Comparison of ENCODE assay signal across 21 cellular contexts in genomic region chr10:23381298-23381697, GRCh38. TPM values are rescaled to one million over a fixed set of nuclear protein-coding genes. Genes with fewer than 3 reads are reported as not detected.
"Had no signal": no experiment of that assay in that cellular context is flagged by ENCODE, and none has a peak within 500 bp of the region (broad histone marks: within the 10 kb centered on the region; RNA-seq: fewer than 3 reads in every experiment).

No MANE protein-coding gene starts in this region.

- H3K9me3 ChIP-seq: lower lobe of right lung, spleen, thoracic aorta, upper lobe of left lung had no signal

- H3K4me1 ChIP-seq: lower lobe of right lung, spleen, upper lobe of left lung had no signal

- H3K36me3 ChIP-seq: cardiac muscle cell, lower lobe of right lung, spleen, thoracic aorta, upper lobe of left lung had no signal

- H3K27me3 ChIP-seq: cardiac muscle cell, spleen, upper lobe of left lung had no signal

- H3K4me3 ChIP-seq: cardiac muscle cell, lower lobe of right lung, spleen, thoracic aorta, upper lobe of left lung had no signal

- ATAC-seq: activated CD4-positive, alpha-beta T cell treated with anti-CD3 and anti-CD28 coated beads for 36 hours; left colon; lower lobe of right lung; stimulated activated memory B cell treated with anti-CD40 and anti-IgM and Interleukin-4, amounts not matched to agents 10 μg/mL and 1 μg/mL and 100 μg/mL, for 72 hours had no signal

- H3K27ac ChIP-seq: cardiac muscle cell, lower lobe of right lung, spleen, thoracic aorta, upper lobe of left lung had no signal

- DNase-seq: activated CD4-positive, alpha-beta T cell treated with anti-CD3 and anti-CD28 coated beads for 36 hours; activated CD4-positive, alpha-beta T cell treated with anti-CD3 and anti-CD28 coated beads, Interleukin-2, amount 50 U/mL, for 48 hours; activated gamma-delta T cell treated with Interleukin-2 at 50 U/mL for 16 hours; activated naive CD8-positive, alpha-beta T cell treated with anti-CD3 and anti-CD28 coated beads, Interleukin-2, amount 10 ng/mL, durations not matched to agents 7 days and 5 days; activated T-cell treated with anti-CD3 and anti-CD28 coated beads for 4 hours; amygdala; effector memory CD4-positive, alpha-beta T cell; left colon; lower lobe of right lung; natural killer cell; occipital lobe; retina; spleen; stimulated activated CD4-positive, alpha-beta T cell treated with anti-CD3 and anti-CD28 coated beads, Interleukin-4, amount 100 ng/mL, for 4 hours; upper lobe of left lung had no signal

RNA-seq across cellular contexts. Expression of gene C10orf67, which starts 36.7 kb away (rescaled TPM):
- total RNA-seq: chondrocyte, glomerular endothelial cell, left colon, natural killer cell, posterior vena cava, thoracic aorta had no signal
